9 cellular contexts compared by ENCODE assay signal in the genomic region with DNA sequence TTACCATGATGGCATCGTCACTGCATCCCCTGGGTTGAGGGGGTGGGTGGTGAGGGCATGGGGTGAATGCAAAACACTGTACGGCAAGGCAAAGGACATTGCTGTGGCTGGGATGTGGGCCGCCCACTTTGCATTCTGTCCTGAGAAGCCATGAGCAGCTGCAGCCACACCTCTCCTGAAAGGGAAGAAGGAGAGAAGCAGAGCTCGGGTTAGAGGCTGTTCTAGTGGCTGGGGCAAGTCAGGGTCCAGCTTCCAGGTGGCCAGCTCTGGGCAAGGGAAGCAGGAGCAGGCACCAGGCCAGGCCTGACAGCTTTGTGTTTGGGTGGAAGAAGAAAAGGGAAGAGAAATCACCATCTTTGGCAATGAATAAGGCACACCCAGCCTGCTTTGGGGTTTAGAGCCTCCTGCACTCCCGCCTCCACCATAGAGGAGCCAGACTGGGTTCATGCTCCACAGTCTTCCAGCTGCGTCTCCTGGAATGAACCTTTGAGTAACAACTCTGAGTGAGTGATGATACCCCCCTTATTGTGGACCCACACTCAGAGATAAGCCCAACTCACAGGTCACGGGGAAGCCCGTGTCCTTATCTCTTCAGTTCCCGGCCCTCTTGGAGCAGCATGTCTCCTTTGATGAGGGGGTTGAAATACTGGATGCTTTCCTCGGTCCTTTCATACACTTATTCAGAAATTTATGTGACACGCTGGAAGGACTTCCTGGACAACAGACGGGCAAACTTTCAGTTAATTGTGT.
DNase-seq lines count a peak whose midpoint lies in the region; ATAC-seq, FAIRE-seq and TF ChIP-seq lines count a peak whose summit lies in the region.
"Had no signal": no experiment of that assay in that cellular context is flagged by ENCODE, and none has a peak within 500 bp of the region (broad histone marks: within the 10 kb centered on the region; RNA-seq: fewer than 3 reads in every experiment).

No MANE protein-coding gene starts in this region.

- WGBS in trophoblast cell (ENCODE audit: extremely low coverage, insufficient coverage, insufficient read length) = no CpG with 5 or more reads among the region's 12 CpGs

- H2AFZ ChIP-seq in fibroblast of lung (ENCODE audit: low read length) (no peak overlapping the region), trophoblast cell (ENCODE audit: insufficient read depth, low read length, poor library complexity) (no peak overlapping the region)

- ATAC-seq in GM19463 (IDR thresholded peaks at IDR 0.05; ENCODE audit: unreplicated experiment) (peak; percentile 79), HG03175 (IDR thresholded peaks at IDR 0.05; ENCODE audit: unreplicated experiment) (no peak), HG03565 (IDR thresholded peaks at IDR 0.05; ENCODE audit: unreplicated experiment) (no peak), GM21619 (IDR thresholded peaks at IDR 0.05; ENCODE audit: unreplicated experiment) (no peak)

- no peak overlapping the region for H3K4ac ChIP-seq in trophoblast cell (ENCODE audit: low read depth, low read length)

- H3K23ac ChIP-seq in trophoblast cell (ENCODE audit: low read length) = no peak overlapping the region

- H3K4me3 ChIP-seq in fibroblast of lung (replicated peaks in 1 of 4; ENCODE audit: control extremely low read depth in 1 of 4, insufficient read depth in 1 of 4, low read depth in 3 of 4, low read length in 4 of 4) = peak overlapping the region in 1 of 4 experiments; percentile 19
- no peak overlapping the region for H3K4me3 ChIP-seq in trophoblast cell (ENCODE audit: low read depth, low read length)

- no peak for TF ChIP-seq CTCF in fibroblast of lung (conservative IDR thresholded peaks at IDR 0.05 in 1 of 2, IDR thresholded peaks at IDR 0.05 in 1 of 2; ENCODE audit: low read depth in 1 of 2, low read length in 2 of 2)

- H3K27ac ChIP-seq in fibroblast of lung (ENCODE audit: insufficient read depth, low read length) = no peak overlapping the region
- H3K27ac ChIP-seq in trophoblast cell (ENCODE audit: low read depth, low read length) = no peak overlapping the region

- no peaks in the 10 kb centered on the region for H4K20me1 ChIP-seq in fibroblast of lung (ENCODE audit: control insufficient read depth, extremely low read depth, insufficient read depth, low read length)

- no peaks in the 10 kb centered on the region for H3K27me3 ChIP-seq in fibroblast of lung (ENCODE audit: control insufficient read depth, insufficient read depth, low read length)
- no peaks in the 10 kb centered on the region for H3K27me3 ChIP-seq in trophoblast cell (ENCODE audit: insufficient read depth, low read length)

- H3K9me3 ChIP-seq in fibroblast of lung (ENCODE audit: control insufficient read depth, insufficient read depth, low read depth, low read length) (no peaks in the 10 kb centered on the region), trophoblast cell (ENCODE audit: insufficient read depth, low read depth, low read length) (no peaks in the 10 kb centered on the region)

- no peaks in the 10 kb centered on the region for H3K36me3 ChIP-seq in fibroblast of lung (ENCODE audit: control insufficient read depth, insufficient read depth, low read length)
- no peaks in the 10 kb centered on the region for H3K36me3 ChIP-seq in trophoblast cell (ENCODE audit: control insufficient read depth in 1 of 2, insufficient read depth in 2 of 2, low read length in 2 of 2)

- no peaks in the 10 kb centered on the region for H3K4me1 ChIP-seq in fibroblast of lung (ENCODE audit: control insufficient read depth, extremely low read depth, insufficient read depth, low read length)
- H3K4me1 ChIP-seq in trophoblast cell (ENCODE audit: control insufficient read depth in 1 of 2, insufficient read depth in 2 of 2, low read length in 2 of 2) = peaks cover 11 to 19% of the 10 kb centered on the region in 2 experiments

- no peak overlapping the region for H4K12ac ChIP-seq in trophoblast cell (ENCODE audit: low read depth, low read length)

- no peak for TF ChIP-seq POLR2A in H54 (IDR thresholded peaks at IDR 0.05; ENCODE audit: low read depth, low read length)

- H4K91ac ChIP-seq in trophoblast cell (ENCODE audit: low read depth, low read length) = peak overlapping the region; percentile 39

- no peak overlapping the region for H3K9ac ChIP-seq in fibroblast of lung (ENCODE audit: insufficient read depth, low read length)
- no peak overlapping the region for H3K9ac ChIP-seq in trophoblast cell (ENCODE audit: low read length)

- H4K8ac ChIP-seq in trophoblast cell (ENCODE audit: low read depth, low read length) = no peak overlapping the region

- peak; percentile 50 for DNase-seq in SKM-1 treated with dmso at 0.1 percent for 144 hours (lab: John Stamatoyannopoulos, UW; ENCODE audit: unreplicated experiment)
- peak; percentile 39 to 70 for DNase-seq in fibroblast of lung (ENCODE audit: low read depth in 2 of 2)
- DNase-seq in trophoblast cell = peak in 1 of 2 donors; percentile 24
- DNase-seq in H54 (ENCODE audit: insufficient read length, low spot score) = no peak
- DNase-seq: NCI-H446 treated with DMSO at 0.1 percent for 48 hours had no signal

- H3K18ac ChIP-seq in trophoblast cell (ENCODE audit: low read length) = peak overlapping the region; percentile 5

- peak overlapping the region; percentile 3 for H2AK5ac ChIP-seq in trophoblast cell (ENCODE audit: low read length)

- H2BK5ac ChIP-seq in trophoblast cell (ENCODE audit: low read depth, low read length, poor library complexity) = peak overlapping the region; percentile 32

- no peaks in the 10 kb centered on the region for H3K79me2 ChIP-seq in fibroblast of lung (ENCODE audit: control insufficient read depth, insufficient read depth, low read length)
- H3K79me2 ChIP-seq in trophoblast cell (ENCODE audit: control insufficient read depth, insufficient read depth, low read length, poor library complexity) = no peaks in the 10 kb centered on the region

- FAIRE-seq in H54 (lab: Jason Lieb, UNC) = no peak

- no peak overlapping the region for H2BK120ac ChIP-seq in trophoblast cell (ENCODE audit: insufficient read depth, low read length, poor library complexity)

- no peak overlapping the region for H3K14ac ChIP-seq in trophoblast cell (ENCODE audit: low read length)

- peaks cover 4% of the 10 kb centered on the region for H3K79me1 ChIP-seq in trophoblast cell (ENCODE audit: low read length)

- H3K4me2 ChIP-seq in fibroblast of lung (ENCODE audit: extremely low read depth, insufficient read depth, low read length) (no peak overlapping the region), trophoblast cell (ENCODE audit: low read length) (no peak overlapping the region)

- H2BK12ac ChIP-seq in trophoblast cell (ENCODE audit: low read length) = no peak overlapping the region
